In the genomic region with DNA sequence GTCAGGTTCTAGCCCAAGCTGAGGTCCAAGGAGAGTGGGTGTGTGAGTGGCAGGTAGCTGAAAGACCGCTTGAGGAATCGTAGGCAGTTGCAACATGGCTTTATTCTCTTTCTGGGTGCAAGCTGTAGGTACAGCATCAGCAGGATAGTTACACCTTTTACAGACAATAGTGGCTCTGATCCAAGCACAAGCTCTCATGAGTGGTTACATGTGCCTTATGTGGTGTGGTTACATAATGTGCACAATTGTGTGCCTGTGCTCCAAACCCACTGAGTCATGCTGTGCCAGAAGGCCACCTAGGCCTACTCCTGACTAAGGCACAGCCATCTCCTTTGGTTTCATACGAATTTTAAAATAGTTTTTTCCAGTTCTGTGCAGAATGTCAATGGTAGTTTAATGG, we compare ENCODE assay signal across 1 cellular context.
TF ChIP-seq lines count a peak whose summit lies in the region.

No MANE protein-coding gene starts in this region.

TF ChIP-seq in IMR-90, 13 proteins besides CTCF, POLR2A, EP300 and RAD21:
- no peak for TF ChIP-seq CHD1 (IDR thresholded peaks at IDR 0.05; ENCODE audit: low read depth, low read length)
- no peak for TF ChIP-seq MAZ (IDR thresholded peaks at IDR 0.05; ENCODE audit: borderline replicate concordance, low read depth, low read length)
- TF ChIP-seq SMC3 (IDR thresholded peaks at IDR 0.05; ENCODE audit: low read depth, low read length), result no peak
- TF ChIP-seq, protein P1, sequence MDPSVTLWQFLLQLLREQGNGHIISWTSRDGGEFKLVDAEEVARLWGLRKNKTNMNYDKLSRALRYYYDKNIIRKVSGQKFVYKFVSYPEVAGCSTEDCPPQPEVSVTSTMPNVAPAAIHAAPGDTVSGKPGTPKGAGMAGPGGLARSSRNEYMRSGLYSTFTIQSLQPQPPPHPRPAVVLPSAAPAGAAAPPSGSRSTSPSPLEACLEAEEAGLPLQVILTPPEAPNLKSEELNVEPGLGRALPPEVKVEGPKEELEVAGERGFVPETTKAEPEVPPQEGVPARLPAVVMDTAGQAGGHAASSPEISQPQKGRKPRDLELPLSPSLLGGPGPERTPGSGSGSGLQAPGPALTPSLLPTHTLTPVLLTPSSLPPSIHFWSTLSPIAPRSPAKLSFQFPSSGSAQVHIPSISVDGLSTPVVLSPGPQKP (IDR thresholded peaks at IDR 0.05; ENCODE audit: borderline replicate concordance, low read depth, low read length), result no peak
